ENCODE assay signal across 1 cellular context in the genomic region with DNA sequence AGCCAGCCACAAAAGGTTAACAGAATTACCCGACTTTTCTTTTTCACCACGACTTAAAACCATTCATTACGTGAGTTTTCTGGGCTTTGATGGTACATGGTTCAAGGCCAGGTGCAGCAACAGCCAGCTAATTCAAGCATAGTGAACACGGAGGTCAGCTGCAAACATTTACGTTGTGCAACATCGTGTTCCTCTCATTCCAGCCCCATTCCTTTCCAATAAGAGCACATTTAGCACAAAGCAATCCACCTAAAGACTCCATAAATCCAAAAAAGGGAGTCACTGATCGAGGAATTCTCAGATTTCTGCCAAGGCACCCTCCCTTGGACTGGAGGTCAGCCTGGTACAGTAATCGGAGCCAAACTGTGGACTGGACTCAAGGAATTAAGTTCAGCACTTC.
TF ChIP-seq lines count a peak whose summit lies in the region.

No MANE protein-coding gene starts in this region.

TF ChIP-seq in HepG2, 621 proteins besides CTCF, POLR2A, EP300 and RAD21 (continued from another document and continues in another):
- TF ChIP-seq UBTF (CRISPR knock-in tag; IDR thresholded peaks at IDR 0.05): no peak
- TF ChIP-seq PBX2 (CRISPR knock-in tag; IDR thresholded peaks at IDR 0.05): no peak
- TF ChIP-seq ZNF720 (CRISPR knock-in tag; IDR thresholded peaks at IDR 0.05): no peak
- TF ChIP-seq ZNF598 (CRISPR knock-in tag; IDR thresholded peaks at IDR 0.05; ENCODE audit: borderline replicate concordance): no peak
- TF ChIP-seq TBX3 (IDR thresholded peaks at IDR 0.05; ENCODE audit: borderline replicate concordance): peak; percentile 52; the same call in 1 of the 2 replicates
- TF ChIP-seq NFIB (CRISPR knock-in tag; IDR thresholded peaks at IDR 0.05; ENCODE audit: borderline replicate concordance): no peak
- TF ChIP-seq ZNF543 (CRISPR knock-in tag; IDR thresholded peaks at IDR 0.05): peak; percentile 61; the same call in 1 of the 2 replicates
- no peak for TF ChIP-seq ZBTB42 (CRISPR knock-in tag; IDR thresholded peaks at IDR 0.05)
- TF ChIP-seq, protein P1, sequence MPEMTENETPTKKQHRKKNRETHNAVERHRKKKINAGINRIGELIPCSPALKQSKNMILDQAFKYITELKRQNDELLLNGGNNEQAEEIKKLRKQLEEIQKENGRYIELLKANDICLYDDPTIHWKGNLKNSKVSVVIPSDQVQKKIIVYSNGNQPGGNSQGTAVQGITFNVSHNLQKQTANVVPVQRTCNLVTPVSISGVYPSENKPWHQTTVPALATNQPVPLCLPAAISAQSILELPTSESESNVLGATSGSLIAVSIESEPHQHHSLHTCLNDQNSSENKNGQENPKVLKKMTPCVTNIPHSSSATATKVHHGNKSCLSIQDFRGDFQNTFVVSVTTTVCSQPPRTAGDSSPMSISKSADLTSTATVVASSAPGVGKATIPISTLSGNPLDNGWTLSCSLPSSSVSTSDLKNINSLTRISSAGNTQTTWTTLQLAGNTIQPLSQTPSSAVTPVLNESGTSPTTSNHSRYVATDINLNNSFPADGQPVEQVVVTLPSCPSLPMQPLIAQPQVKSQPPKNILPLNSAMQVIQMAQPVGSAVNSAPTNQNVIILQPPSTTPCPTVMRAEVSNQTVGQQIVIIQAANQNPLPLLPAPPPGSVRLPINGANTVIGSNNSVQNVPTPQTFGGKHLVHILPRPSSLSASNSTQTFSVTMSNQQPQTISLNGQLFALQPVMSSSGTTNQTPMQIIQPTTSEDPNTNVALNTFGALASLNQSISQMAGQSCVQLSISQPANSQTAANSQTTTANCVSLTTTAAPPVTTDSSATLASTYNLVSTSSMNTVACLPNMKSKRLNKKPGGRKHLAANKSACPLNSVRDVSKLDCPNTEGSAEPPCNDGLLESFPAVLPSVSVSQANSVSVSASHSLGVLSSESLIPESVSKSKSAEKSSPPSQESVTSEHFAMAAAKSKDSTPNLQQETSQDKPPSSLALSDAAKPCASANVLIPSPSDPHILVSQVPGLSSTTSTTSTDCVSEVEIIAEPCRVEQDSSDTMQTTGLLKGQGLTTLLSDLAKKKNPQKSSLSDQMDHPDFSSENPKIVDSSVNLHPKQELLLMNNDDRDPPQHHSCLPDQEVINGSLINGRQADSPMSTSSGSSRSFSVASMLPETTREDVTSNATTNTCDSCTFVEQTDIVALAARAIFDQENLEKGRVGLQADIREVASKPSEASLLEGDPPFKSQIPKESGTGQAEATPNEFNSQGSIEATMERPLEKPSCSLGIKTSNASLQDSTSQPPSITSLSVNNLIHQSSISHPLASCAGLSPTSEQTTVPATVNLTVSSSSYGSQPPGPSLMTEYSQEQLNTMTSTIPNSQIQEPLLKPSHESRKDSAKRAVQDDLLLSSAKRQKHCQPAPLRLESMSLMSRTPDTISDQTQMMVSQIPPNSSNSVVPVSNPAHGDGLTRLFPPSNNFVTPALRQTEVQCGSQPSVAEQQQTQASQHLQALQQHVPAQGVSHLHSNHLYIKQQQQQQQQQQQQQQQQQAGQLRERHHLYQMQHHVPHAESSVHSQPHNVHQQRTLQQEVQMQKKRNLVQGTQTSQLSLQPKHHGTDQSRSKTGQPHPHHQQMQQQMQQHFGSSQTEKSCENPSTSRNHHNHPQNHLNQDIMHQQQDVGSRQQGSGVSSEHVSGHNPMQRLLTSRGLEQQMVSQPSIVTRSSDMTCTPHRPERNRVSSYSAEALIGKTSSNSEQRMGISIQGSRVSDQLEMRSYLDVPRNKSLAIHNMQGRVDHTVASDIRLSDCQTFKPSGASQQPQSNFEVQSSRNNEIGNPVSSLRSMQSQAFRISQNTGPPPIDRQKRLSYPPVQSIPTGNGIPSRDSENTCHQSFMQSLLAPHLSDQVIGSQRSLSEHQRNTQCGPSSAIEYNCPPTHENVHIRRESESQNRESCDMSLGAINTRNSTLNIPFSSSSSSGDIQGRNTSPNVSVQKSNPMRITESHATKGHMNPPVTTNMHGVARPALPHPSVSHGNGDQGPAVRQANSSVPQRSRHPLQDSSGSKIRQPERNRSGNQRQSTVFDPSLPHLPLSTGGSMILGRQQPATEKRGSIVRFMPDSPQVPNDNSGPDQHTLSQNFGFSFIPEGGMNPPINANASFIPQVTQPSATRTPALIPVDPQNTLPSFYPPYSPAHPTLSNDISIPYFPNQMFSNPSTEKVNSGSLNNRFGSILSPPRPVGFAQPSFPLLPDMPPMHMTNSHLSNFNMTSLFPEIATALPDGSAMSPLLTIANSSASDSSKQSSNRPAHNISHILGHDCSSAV (CRISPR knock-in tag; IDR thresholded peaks at IDR 0.05; ENCODE audit: borderline replicate concordance): no peak
- TF ChIP-seq DPF2 (CRISPR knock-in tag; IDR thresholded peaks at IDR 0.05; ENCODE audit: borderline replicate concordance, low read depth): peak; percentile 94
- TF ChIP-seq GTF3A (CRISPR knock-in tag; conservative IDR thresholded peaks at IDR 0.05): no peak
- TF ChIP-seq ZNF563 (CRISPR knock-in tag; IDR thresholded peaks at IDR 0.05): no peak
- TF ChIP-seq ZNF713 (CRISPR knock-in tag; IDR thresholded peaks at IDR 0.05): no peak
- TF ChIP-seq, protein P2, sequence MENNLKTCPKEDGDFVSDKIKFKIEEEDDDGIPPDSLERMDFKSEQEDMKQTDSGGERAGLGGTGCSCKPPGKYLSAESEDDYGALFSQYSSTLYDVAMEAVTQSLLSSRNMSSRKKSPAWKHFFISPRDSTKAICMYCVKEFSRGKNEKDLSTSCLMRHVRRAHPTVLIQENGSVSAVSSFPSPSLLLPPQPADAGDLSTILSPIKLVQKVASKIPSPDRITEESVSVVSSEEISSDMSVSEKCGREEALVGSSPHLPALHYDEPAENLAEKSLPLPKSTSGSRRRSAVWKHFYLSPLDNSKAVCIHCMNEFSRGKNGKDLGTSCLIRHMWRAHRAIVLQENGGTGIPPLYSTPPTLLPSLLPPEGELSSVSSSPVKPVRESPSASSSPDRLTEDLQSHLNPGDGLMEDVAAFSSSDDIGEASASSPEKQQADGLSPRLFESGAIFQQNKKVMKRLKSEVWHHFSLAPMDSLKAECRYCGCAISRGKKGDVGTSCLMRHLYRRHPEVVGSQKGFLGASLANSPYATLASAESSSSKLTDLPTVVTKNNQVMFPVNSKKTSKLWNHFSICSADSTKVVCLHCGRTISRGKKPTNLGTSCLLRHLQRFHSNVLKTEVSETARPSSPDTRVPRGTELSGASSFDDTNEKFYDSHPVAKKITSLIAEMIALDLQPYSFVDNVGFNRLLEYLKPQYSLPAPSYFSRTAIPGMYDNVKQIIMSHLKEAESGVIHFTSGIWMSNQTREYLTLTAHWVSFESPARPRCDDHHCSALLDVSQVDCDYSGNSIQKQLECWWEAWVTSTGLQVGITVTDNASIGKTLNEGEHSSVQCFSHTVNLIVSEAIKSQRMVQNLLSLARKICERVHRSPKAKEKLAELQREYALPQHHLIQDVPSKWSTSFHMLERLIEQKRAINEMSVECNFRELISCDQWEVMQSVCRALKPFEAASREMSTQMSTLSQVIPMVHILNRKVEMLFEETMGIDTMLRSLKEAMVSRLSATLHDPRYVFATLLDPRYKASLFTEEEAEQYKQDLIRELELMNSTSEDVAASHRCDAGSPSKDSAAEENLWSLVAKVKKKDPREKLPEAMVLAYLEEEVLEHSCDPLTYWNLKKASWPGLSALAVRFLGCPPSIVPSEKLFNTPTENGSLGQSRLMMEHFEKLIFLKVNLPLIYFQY (CRISPR knock-in tag; IDR thresholded peaks at IDR 0.05; ENCODE audit: borderline replicate concordance): peak; percentile 44; the same call in 1 of the 2 replicates
- peak; percentile 100 for TF ChIP-seq ARID5B (CRISPR knock-in tag; IDR thresholded peaks at IDR 0.05)
- TF ChIP-seq GATAD2A (CRISPR knock-in tag; IDR thresholded peaks at IDR 0.05): peak; percentile 96
- TF ChIP-seq YEATS4 (CRISPR knock-in tag; IDR thresholded peaks at IDR 0.05; ENCODE audit: borderline replicate concordance): peak; percentile 75
- TF ChIP-seq ZNF780A (CRISPR knock-in tag; IDR thresholded peaks at IDR 0.05): no peak
- TF ChIP-seq ZNF75D (CRISPR knock-in tag; IDR thresholded peaks at IDR 0.05; ENCODE audit: borderline replicate concordance): no peak
- peak; percentile 67; the same call in 1 of the 2 replicates for TF ChIP-seq SIX4 (CRISPR knock-in tag; IDR thresholded peaks at IDR 0.05)
- TF ChIP-seq, protein P3, sequence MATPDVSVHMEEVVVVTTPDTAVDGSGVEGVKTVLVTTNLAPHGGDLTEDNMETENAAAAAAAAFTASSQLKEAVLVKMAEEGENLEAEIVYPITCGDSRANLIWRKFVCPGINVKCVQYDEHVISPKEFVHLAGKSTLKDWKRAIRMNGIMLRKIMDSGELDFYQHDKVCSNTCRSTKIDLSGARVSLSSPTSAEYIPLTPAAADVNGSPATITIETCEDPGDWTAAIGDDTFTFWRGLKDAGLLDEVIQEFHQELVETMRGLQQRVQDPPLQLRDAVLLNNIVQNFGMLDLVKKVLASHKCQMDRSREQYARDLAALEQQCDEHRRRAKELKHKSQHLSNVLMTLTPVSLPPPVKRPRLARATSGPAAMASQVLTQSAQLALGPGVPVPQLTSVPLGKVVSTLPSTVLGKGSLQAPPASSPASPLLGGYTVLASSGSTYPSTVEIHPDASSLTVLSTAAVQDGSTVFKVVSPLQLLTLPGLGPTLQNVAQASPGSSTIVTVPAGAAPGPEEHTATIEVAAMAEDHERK (CRISPR knock-in tag; IDR thresholded peaks at IDR 0.05; ENCODE audit: low read depth): no peak
- no peak for TF ChIP-seq AGO1 (IDR thresholded peaks at IDR 0.05; ENCODE audit: low read depth, low read length, poor library complexity, severe bottlenecking)
- no peak for TF ChIP-seq PLRG1 (conservative IDR thresholded peaks at IDR 0.05)
- TF ChIP-seq, protein P4, sequence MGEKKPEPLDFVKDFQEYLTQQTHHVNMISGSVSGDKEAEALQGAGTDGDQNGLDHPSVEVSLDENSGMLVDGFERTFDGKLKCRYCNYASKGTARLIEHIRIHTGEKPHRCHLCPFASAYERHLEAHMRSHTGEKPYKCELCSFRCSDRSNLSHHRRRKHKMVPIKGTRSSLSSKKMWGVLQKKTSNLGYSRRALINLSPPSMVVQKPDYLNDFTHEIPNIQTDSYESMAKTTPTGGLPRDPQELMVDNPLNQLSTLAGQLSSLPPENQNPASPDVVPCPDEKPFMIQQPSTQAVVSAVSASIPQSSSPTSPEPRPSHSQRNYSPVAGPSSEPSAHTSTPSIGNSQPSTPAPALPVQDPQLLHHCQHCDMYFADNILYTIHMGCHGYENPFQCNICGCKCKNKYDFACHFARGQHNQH (CRISPR knock-in tag; IDR thresholded peaks at IDR 0.05): peak; percentile 95
- TF ChIP-seq ZNF432 (CRISPR knock-in tag; IDR thresholded peaks at IDR 0.05; ENCODE audit: borderline replicate concordance): no peak
- peak; percentile 78 for TF ChIP-seq KMT2B (CRISPR knock-in tag; IDR thresholded peaks at IDR 0.05)
- peak; percentile 95; the same call in 1 of the 2 replicates for TF ChIP-seq CBX5 (CRISPR knock-in tag; IDR thresholded peaks at IDR 0.05; ENCODE audit: borderline replicate concordance)
- TF ChIP-seq SRF (IDR thresholded peaks at IDR 0.05; ENCODE audit: low read depth, low read length): peak; percentile 78
- TF ChIP-seq ZNF619 (CRISPR knock-in tag; IDR thresholded peaks at IDR 0.05): no peak
- no peak for TF ChIP-seq ZNF101 (CRISPR knock-in tag; IDR thresholded peaks at IDR 0.05; ENCODE audit: borderline replicate concordance, low read depth)
- TF ChIP-seq, protein P5, sequence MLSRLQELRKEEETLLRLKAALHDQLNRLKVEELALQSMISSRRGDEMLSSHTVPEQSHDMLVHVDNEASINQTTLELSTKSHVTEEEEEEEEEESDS (CRISPR knock-in tag; IDR thresholded peaks at IDR 0.05; ENCODE audit: borderline replicate concordance): no peak
- TF ChIP-seq SNRNP70 (IDR thresholded peaks at IDR 0.05; ENCODE audit: low read depth, low read length): no peak
- no peak for TF ChIP-seq NAIF1 (CRISPR knock-in tag; IDR thresholded peaks at IDR 0.05; ENCODE audit: borderline replicate concordance)
